1 cellular context compared by ENCODE assay signal in genomic region chr22:29912605-29913398, GRCh38.
TF ChIP-seq lines count a peak whose summit lies in the region.

No MANE protein-coding gene starts in this region.

TF ChIP-seq in HEK293, 187 proteins besides CTCF, POLR2A, EP300 and RAD21 (continued from another document and continues in another):
- TF ChIP-seq HIC1 (tag by site-specific recombination; IDR thresholded peaks at IDR 0.05) (0 out of 2 replicates have a peak, but pooled peaks have one; percentile 19), ZBTB48 (tag by site-specific recombination; IDR thresholded peaks at IDR 0.05) (no peak), KLF16 (tag by site-specific recombination; IDR thresholded peaks at IDR 0.05) (no peak), BCL11A (tag by site-specific recombination; IDR thresholded peaks at IDR 0.05; ENCODE audit: low read depth) (no peak), ZNF449 (tag by site-specific recombination; IDR thresholded peaks at IDR 0.05) (no peak), ZEB2 (tag by site-specific recombination; IDR thresholded peaks at IDR 0.05) (peak; percentile 14; the same call in 1 of the 2 replicates), ZNF571 (tag by site-specific recombination; IDR thresholded peaks at IDR 0.05) (no peak), ZNF433 (tag by site-specific recombination; IDR thresholded peaks at IDR 0.05; ENCODE audit: low read depth) (no peak), ZFP37 (tag by site-specific recombination; IDR thresholded peaks at IDR 0.05) (no peak), ZNF202 (tag by site-specific recombination; IDR thresholded peaks at IDR 0.05; ENCODE audit: borderline replicate concordance) (no peak), ZNF239 (tag by site-specific recombination; IDR thresholded peaks at IDR 0.05) (no peak), ZNF26 (tag by site-specific recombination; IDR thresholded peaks at IDR 0.05) (no peak), AEBP2 (tag by site-specific recombination; IDR thresholded peaks at IDR 0.05; ENCODE audit: borderline replicate concordance) (no peak), REST (tag by site-specific recombination; IDR thresholded peaks at IDR 0.05) (no peak), ZNF837 (tag by site-specific recombination; IDR thresholded peaks at IDR 0.05) (no peak), MEIS1 (CRISPR knock-in tag; IDR thresholded peaks at IDR 0.05; ENCODE audit: borderline replicate concordance) (no peak), ZNF211 (tag by site-specific recombination; IDR thresholded peaks at IDR 0.05; ENCODE audit: low read depth) (no peak), PRDM6 (tag by site-specific recombination; IDR thresholded peaks at IDR 0.05) (peak; percentile 36; the same call in 1 of the 2 replicates), ZNF677 (tag by site-specific recombination; IDR thresholded peaks at IDR 0.05) (no peak), HOXC10 (CRISPR knock-in tag; IDR thresholded peaks at IDR 0.05) (no peak), RBAK (tag by site-specific recombination; IDR thresholded peaks at IDR 0.05) (no peak), ZNF701 (tag by site-specific recombination; IDR thresholded peaks at IDR 0.05) (no peak), ZNF138 (tag by site-specific recombination; IDR thresholded peaks at IDR 0.05; ENCODE audit: borderline replicate concordance) (no peak), ZNF629 (tag by site-specific recombination; IDR thresholded peaks at IDR 0.05) (peak; percentile 39; the same call in 1 of the 2 replicates), ZFP41 (tag by site-specific recombination; IDR thresholded peaks at IDR 0.05; ENCODE audit: borderline replicate concordance) (no peak), ZXDB (tag by site-specific recombination; IDR thresholded peaks at IDR 0.05) (no peak), ZNF404 (tag by site-specific recombination; IDR thresholded peaks at IDR 0.05) (no peak), ZNF354C (tag by site-specific recombination; IDR thresholded peaks at IDR 0.05; ENCODE audit: borderline replicate concordance, low read depth) (no peak), ZBTB26 (tag by site-specific recombination; optimal IDR thresholded peaks at IDR 0.05) (no peak), ZNF48 (tag by site-specific recombination; IDR thresholded peaks at IDR 0.05) (no peak), ZNF148 (tag by site-specific recombination; IDR thresholded peaks at IDR 0.05; ENCODE audit: borderline replicate concordance) (no peak), ZFHX2 (tag by site-specific recombination; conservative IDR thresholded peaks at IDR 0.05) (no peak), ZSCAN30 (tag by site-specific recombination; IDR thresholded peaks at IDR 0.05) (no peak), ZNF513 (tag by site-specific recombination; IDR thresholded peaks at IDR 0.05) (no peak), ZSCAN18 (tag by site-specific recombination; IDR thresholded peaks at IDR 0.05) (no peak), SETDB1 (IDR thresholded peaks at IDR 0.05; ENCODE audit: insufficient read length, low read length) (no peak), SCRT2 (tag by site-specific recombination; IDR thresholded peaks at IDR 0.05) (no peak), ZBTB20 (tag by site-specific recombination; IDR thresholded peaks at IDR 0.05) (peak; percentile 57; the same call in 1 of the 2 replicates), ZNF514 (tag by site-specific recombination; IDR thresholded peaks at IDR 0.05) (no peak), ZNF324 (tag by site-specific recombination; IDR thresholded peaks at IDR 0.05) (no peak), ZNF600 (tag by site-specific recombination; IDR thresholded peaks at IDR 0.05) (0 out of 2 replicates have a peak, but pooled peaks have one; percentile 10), ZNF596 (tag by site-specific recombination; IDR thresholded peaks at IDR 0.05) (no peak), MYNN (tag by site-specific recombination; IDR thresholded peaks at IDR 0.05; ENCODE audit: borderline replicate concordance) (peak; percentile 57; the same call in 1 of the 2 replicates)
